ENCODE assay signal across 21 cellular contexts in the genomic region with DNA sequence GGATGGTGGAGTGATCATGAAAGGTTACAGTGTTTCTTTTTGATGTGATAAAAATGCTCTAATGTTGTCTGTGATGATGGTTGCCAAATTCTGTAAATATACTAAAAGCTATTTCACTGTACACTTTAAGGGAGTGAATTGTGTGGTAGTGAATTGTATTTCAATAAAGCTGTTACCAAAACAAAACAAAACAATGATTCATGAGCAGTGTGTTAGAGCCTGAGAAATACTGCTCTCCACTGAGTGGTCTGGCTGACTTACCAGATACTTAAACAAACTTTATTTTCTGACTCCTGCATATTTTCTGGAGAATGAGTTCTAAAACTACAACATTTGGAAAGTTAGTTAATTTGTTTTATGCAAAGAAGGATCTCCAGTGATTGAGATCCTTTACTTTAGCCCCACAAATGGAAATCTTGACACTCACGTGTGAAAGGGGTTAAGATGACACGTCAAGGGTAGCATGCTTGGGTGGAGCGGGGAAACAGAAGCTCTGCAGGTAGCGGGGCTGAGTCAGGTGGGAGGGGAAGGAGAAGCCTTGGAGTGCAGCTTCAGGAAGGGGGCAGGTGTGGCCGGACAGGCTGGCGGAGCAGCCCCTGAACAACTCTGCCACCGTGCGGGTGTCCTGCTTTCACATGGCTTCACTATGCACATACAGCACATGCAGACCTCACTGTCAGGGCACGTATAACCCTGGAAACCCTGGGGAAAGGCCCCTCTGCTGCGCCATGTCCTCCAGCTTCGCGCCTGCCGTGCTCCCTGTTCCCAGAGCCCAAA.
A peak's percentile ranks its signal among the peaks of the same experiment; 100 is the strongest.
DNase-seq lines count a peak whose midpoint lies in the region; ATAC-seq and TF ChIP-seq lines count a peak whose summit lies in the region.
"Had no signal": no experiment of that assay in that cellular context is flagged by ENCODE, and none has a peak within 500 bp of the region (broad histone marks: within the 10 kb centered on the region; RNA-seq: fewer than 3 reads in every experiment).

No MANE protein-coding gene starts in this region.

- H3K36me3 Mint-ChIP-seq in nephron (ENCODE audit: low read depth) = no peaks in the 10 kb centered on the region
- no peaks in the 10 kb centered on the region for H3K36me3 Mint-ChIP-seq in activated T-helper 2 cell treated with anti-CD3 and anti-CD28 coated beads, Interferon-gamma antibody, Interleukin-2, Interleukin-4, amounts not matched to agents 10 μg/mL and 5 μg/mL and 100 μg/mL, durations not matched to agents 14 hours and 24 hours and 36 hours (ENCODE audit: low read depth)
- H3K36me3 Mint-ChIP-seq: CD4-positive, alpha-beta memory T cell had no signal

- TF ChIP-seq POLR2A in breast epithelium (IDR thresholded peaks at IDR 0.05) = no peak

- CTCF ChIA-PET in mammary epithelial cell (lab: Charles Lee; ENCODE audit: low non-redundant PET) = no interaction called here

- H3K4me1 ChIP-seq in mammary epithelial cell (ENCODE audit: insufficient read depth, low read length) (peaks cover 5% of the 10 kb centered on the region), breast epithelium (no peaks in the 10 kb centered on the region), upper lobe of right lung (no peaks in the 10 kb centered on the region)

- H3K9me3 Mint-ChIP-seq in nephron = no peaks in the 10 kb centered on the region
- H3K9me3 Mint-ChIP-seq in activated T-helper 2 cell treated with anti-CD3 and anti-CD28 coated beads, Interferon-gamma antibody, Interleukin-2, Interleukin-4, amounts not matched to agents 10 μg/mL and 5 μg/mL and 100 μg/mL, durations not matched to agents 14 hours and 24 hours and 36 hours = no peaks in the 10 kb centered on the region
- H3K9me3 Mint-ChIP-seq: H9 had no signal

- dilution Hi-C loops in mammary epithelial cell (cut with HindIII; ENCODE audit: low sequenced_read_pairs) = no loop called here

- BruUV-seq in mammary epithelial cell (replicated peaks; lab: Mats Ljungman, UMichigan) = no TSS peak

- intact Hi-C loops in mammary epithelial cell (cut with micrococcal nuclease) = no loop called here
- intact Hi-C loops in breast epithelium (cut with DNase I; ENCODE audit: low total_unique reads) = loop anchor here (10.0 kb wide), 1 partner anchor 1078 kb away; no protein-coding TSS in a partner anchor
- intact Hi-C loops in upper lobe of right lung (cut with DNase I) = no loop called here
- intact Hi-C loops in activated T-helper 2 cell treated with anti-CD3 and anti-CD28 coated beads, Interferon-gamma antibody, Interleukin-2, Interleukin-4, amounts not matched to agents 10 μg/mL and 5 μg/mL and 100 μg/mL, durations not matched to agents 14 hours and 24 hours and 36 hours (cut with micrococcal nuclease) = no loop called here

- H3K4me2 ChIP-seq in mammary epithelial cell (ENCODE audit: insufficient read depth, low read depth, low read length) = no peak overlapping the region

- H3K9ac ChIP-seq in mammary epithelial cell (ENCODE audit: insufficient read depth, low read length) = no peak overlapping the region
- H3K9ac ChIP-seq: BLaER1 treated with 17β-estradiol and CSF1 and Interleukin-3, amounts not matched to agents 10 nM and 100 nM had no signal

- H2AFZ ChIP-seq in mammary epithelial cell (ENCODE audit: low read depth, low read length) = no peak overlapping the region

- H4K20me1 ChIP-seq in mammary epithelial cell (ENCODE audit: insufficient read depth, low read length) = no peaks in the 10 kb centered on the region
- H4K20me1 ChIP-seq: BLaER1 treated with 17β-estradiol and CSF1 and Interleukin-3, amounts not matched to agents 10 nM and 100 nM had no signal

- H3K79me2 ChIP-seq in mammary epithelial cell (ENCODE audit: insufficient read depth, low read length) = no peaks in the 10 kb centered on the region

- ATAC-seq in upper lobe of right lung = peak; percentile 39

- peaks cover 11% of the 10 kb centered on the region for H3K27me3 Mint-ChIP-seq in nephron (ENCODE audit: low read depth)
- no peaks in the 10 kb centered on the region for H3K27me3 Mint-ChIP-seq in activated T-helper 2 cell treated with anti-CD3 and anti-CD28 coated beads, Interferon-gamma antibody, Interleukin-2, Interleukin-4, amounts not matched to agents 10 μg/mL and 5 μg/mL and 100 μg/mL, durations not matched to agents 14 hours and 24 hours and 36 hours (ENCODE audit: low read depth)
- H3K27me3 Mint-ChIP-seq: CD4-positive, alpha-beta memory T cell had no signal

- H3K36me3 ChIP-seq in mammary epithelial cell (ENCODE audit: insufficient read depth, low read length) = no peaks in the 10 kb centered on the region
- no peaks in the 10 kb centered on the region for H3K36me3 ChIP-seq in breast epithelium
- no peaks in the 10 kb centered on the region for H3K36me3 ChIP-seq in upper lobe of right lung
- H3K36me3 ChIP-seq: BLaER1 treated with 17β-estradiol and CSF1 and Interleukin-3, amounts not matched to agents 10 nM and 100 nM had no signal

- TF ChIP-seq CTCF in mammary epithelial cell (conservative IDR thresholded peaks at IDR 0.05 in 1 of 2, IDR thresholded peaks at IDR 0.05 in 1 of 2; ENCODE audit: extremely low read depth in 1 of 2, insufficient read depth in 1 of 2, low read depth in 1 of 2, low read length in 2 of 2) = no peak
- TF ChIP-seq CTCF in breast epithelium (IDR thresholded peaks at IDR 0.05) = no peak
- peak; percentile 10 for TF ChIP-seq CTCF in epithelial cell of esophagus (IDR thresholded peaks at IDR 0.05; ENCODE audit: insufficient read depth, low read depth, low read length, missing control alignments)
- no peak for TF ChIP-seq CTCF in nephron (IDR thresholded peaks at IDR 0.05; ENCODE audit: unreplicated experiment in 3 of 3)
- TF ChIP-seq CTCF in upper lobe of right lung (IDR thresholded peaks at IDR 0.05) = no peak

- WGBS in mammary epithelial cell (ENCODE audit: low coverage, missing lambda C conversion rate) = 86% methylated on average over 13 of the region's 13 CpGs

- H3K4me3 ChIP-seq in mammary epithelial cell (replicated peaks in 1 of 3; ENCODE audit: insufficient read depth in 1 of 3, low read depth in 2 of 3, low read length in 3 of 3) = no peak overlapping the region
- no peak overlapping the region for H3K4me3 ChIP-seq in breast epithelium
- H3K4me3 ChIP-seq in epithelial cell of esophagus (ENCODE audit: low read length) = no peak overlapping the region
- no peak overlapping the region for H3K4me3 ChIP-seq in upper lobe of right lung
- H3K4me3 ChIP-seq: BLaER1 treated with 17β-estradiol and CSF1 and Interleukin-3, amounts not matched to agents 10 nM and 100 nM had no signal

- H3K27ac ChIP-seq in mammary epithelial cell (ENCODE audit: insufficient read depth, low read depth, low read length) = no peak overlapping the region
- H3K27ac ChIP-seq in breast epithelium = no peak overlapping the region
- H3K27ac ChIP-seq in upper lobe of right lung = no peak overlapping the region
- H3K27ac ChIP-seq: BLaER1 treated with 17β-estradiol and CSF1 and Interleukin-3, amounts not matched to agents 10 nM and 100 nM had no signal

- peaks cover 16% of the 10 kb centered on the region for H3K4me1 Mint-ChIP-seq in nephron
- H3K4me1 Mint-ChIP-seq in activated T-helper 2 cell treated with anti-CD3 and anti-CD28 coated beads, Interferon-gamma antibody, Interleukin-2, Interleukin-4, amounts not matched to agents 10 μg/mL and 5 μg/mL and 100 μg/mL, durations not matched to agents 14 hours and 24 hours and 36 hours (ENCODE audit: low read depth) = no peaks in the 10 kb centered on the region
- H3K4me1 Mint-ChIP-seq: CD4-positive, alpha-beta memory T cell had no signal

- H3K27me3 ChIP-seq in mammary epithelial cell (ENCODE audit: insufficient read depth, low read length) (no peaks in the 10 kb centered on the region), breast epithelium (no peaks in the 10 kb centered on the region), upper lobe of right lung (no peaks in the 10 kb centered on the region)
- H3K27me3 ChIP-seq: BLaER1 treated with 17β-estradiol and CSF1 and Interleukin-3, amounts not matched to agents 10 nM and 100 nM had no signal

- no peaks in the 10 kb centered on the region for H3K9me3 ChIP-seq in mammary epithelial cell (replicated peaks; ENCODE audit: insufficient read depth, low read length)
- H3K9me3 ChIP-seq in breast epithelium = no peaks in the 10 kb centered on the region
- no peaks in the 10 kb centered on the region for H3K9me3 ChIP-seq in upper lobe of right lung

- peak overlapping the region in 2 of 3 experiments; percentile 29 to 85 for H3K27ac Mint-ChIP-seq in nephron
- no peak overlapping the region for H3K27ac Mint-ChIP-seq in activated T-helper 2 cell treated with anti-CD3 and anti-CD28 coated beads, Interferon-gamma antibody, Interleukin-2, Interleukin-4, amounts not matched to agents 10 μg/mL and 5 μg/mL and 100 μg/mL, durations not matched to agents 14 hours and 24 hours and 36 hours
- H3K27ac Mint-ChIP-seq: CD4-positive, alpha-beta memory T cell; H9 had no signal

- in situ Hi-C loops in mammary epithelial cell (cut with MboI; ENCODE audit: low sequenced_read_pairs in 2 of 2) = no loop called here

- no peak overlapping the region for H3K4me3 Mint-ChIP-seq in nephron
- no peak overlapping the region for H3K4me3 Mint-ChIP-seq in activated T-helper 2 cell treated with anti-CD3 and anti-CD28 coated beads, Interferon-gamma antibody, Interleukin-2, Interleukin-4, amounts not matched to agents 10 μg/mL and 5 μg/mL and 100 μg/mL, durations not matched to agents 14 hours and 24 hours and 36 hours (ENCODE audit: low read depth)
- H3K4me3 Mint-ChIP-seq: CD4-positive, alpha-beta memory T cell; H9 had no signal

- peak; percentile 36 for DNase-seq in mammary epithelial cell
- DNase-seq in breast epithelium (ENCODE audit: low spot score in 2 of 2) = no peak
- DNase-seq in epithelial cell of esophagus (ENCODE audit: low read depth) = peak; percentile 45
- no peak for DNase-seq in upper lobe of right lung
- DNase-seq in cerebellar nuclear complex (lab: John Stamatoyannopoulos, UW) = no peak
- no peak for DNase-seq in activated T-helper 2 cell treated with anti-CD3 and anti-CD28 coated beads, Interferon-gamma antibody, Interleukin-2, Interleukin-4, amounts not matched to agents 10 μg/mL and 5 μg/mL and 100 μg/mL, durations not matched to agents 14 hours and 24 hours and 36 hours (ENCODE audit: low spot score)
- no peak for DNase-seq in HCEC 1CT
- DNase-seq: 8988T; CD4-positive, alpha-beta memory T cell; H9; KG1; NCI-H1105; NCI-H146; NCI-H2029 treated with DMSO at 0.1 percent for 48 hours; NCI-H2171; NCI-H524 treated with DMSO at 0.1 percent for 48 hours; NCI-H82; OCI-M1; Right ventricle myocardium superior had no signal

Comparison
In these comparisons a context has a peak if more than half of its experiments do, and no peak if none do; other contexts are left out.
1. DNase-seq: peak in mammary epithelial cell (single experiment) and epithelial cell of esophagus (single experiment); none in breast epithelium (0 of 2), upper lobe of right lung (single experiment), cerebellar nuclear complex (0 of 2), activated T-helper 2 cell treated with anti-CD3 and anti-CD28 coated beads, Interferon-gamma antibody, Interleukin-2, Interleukin-4, amounts not matched to agents 10 μg/mL and 5 μg/mL and 100 μg/mL, durations not matched to agents 14 hours and 24 hours and 36 hours (single experiment) and HCEC 1CT (single experiment).